In the genomic region with DNA sequence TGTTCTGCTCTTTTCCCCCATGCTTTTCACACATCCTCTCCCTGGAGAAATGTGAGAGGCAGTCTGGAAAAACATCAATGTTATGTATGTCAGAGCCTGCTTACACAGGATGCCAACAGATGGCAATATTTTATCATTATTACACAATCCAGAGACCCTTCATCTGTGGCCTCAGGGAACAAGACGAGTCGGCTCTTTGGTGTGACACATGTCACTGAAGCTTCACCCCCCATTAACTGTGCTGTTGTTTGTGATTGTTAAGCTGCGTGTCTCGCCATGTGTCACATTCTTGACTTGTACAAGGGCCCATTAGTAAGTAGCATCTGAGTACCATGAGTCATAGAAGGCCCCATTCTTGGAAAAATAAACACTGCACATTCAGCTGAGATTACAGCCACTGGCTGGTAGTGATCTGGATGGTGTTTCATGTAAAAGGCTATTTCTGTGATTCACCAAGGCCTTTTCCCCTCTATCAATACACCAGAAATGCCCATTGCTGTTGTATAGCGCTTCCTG, we compare ENCODE assay signal across 10 cellular contexts.
DNase-seq lines count a peak whose midpoint lies in the region; ATAC-seq and TF ChIP-seq lines count a peak whose summit lies in the region.
"Had no signal": no experiment of that assay in that cellular context is flagged by ENCODE, and none has a peak within 500 bp of the region (broad histone marks: within the 10 kb centered on the region; RNA-seq: fewer than 3 reads in every experiment).

No MANE protein-coding gene starts in this region.

- H3K79me2 ChIP-seq in hepatocyte, result no peaks in the 10 kb centered on the region

- H4K20me1 ChIP-seq in hepatocyte (ENCODE audit: insufficient read depth, poor library complexity, severe bottlenecking), result no peaks in the 10 kb centered on the region

- H3K36me3 ChIP-seq in hepatocyte (replicated peaks; ENCODE audit: insufficient read depth, low read depth), result no peaks in the 10 kb centered on the region

- peak; percentile 74 for DNase-seq in AG09319 (ENCODE audit: extremely low read depth, low read depth)
- peak; percentile 34 for DNase-seq in RKO (ENCODE audit: low spot score)
- DNase-seq in hepatocyte (ENCODE audit: low spot score), result peak; percentile 77
- no peak for DNase-seq in cerebellar nuclear complex (lab: John Stamatoyannopoulos, UW)
- no peak for DNase-seq in epidermal melanocyte (ENCODE audit: insufficient read length, low spot score)
- no peak for DNase-seq in NCI-H82 (lab: John Stamatoyannopoulos, UW)
- DNase-seq: naive B cell had no signal

- H3K9me2 ChIP-seq in hepatocyte (replicated peaks; ENCODE audit: insufficient read depth), result no peaks in the 10 kb centered on the region

- H3K9me3 ChIP-seq in hepatocyte (ENCODE audit: low read depth), result no peaks in the 10 kb centered on the region

- ATAC-seq in HG02884 (IDR thresholded peaks at IDR 0.05; ENCODE audit: unreplicated experiment), result no peak
- ATAC-seq: stimulated activated memory B cell treated with anti-CD40 and anti-IgM and Interleukin-4, amounts not matched to agents 10 μg/mL and 1 μg/mL and 100 μg/mL, for 72 hours had no signal

- H3K4me3 ChIP-seq in hepatocyte, result no peak overlapping the region

- peak overlapping the region; percentile 12 for H3K4me2 ChIP-seq in hepatocyte

- H3K4me1 ChIP-seq in hepatocyte (ENCODE audit: insufficient read depth), result peaks cover 13% of the 10 kb centered on the region

- H3K27me3 ChIP-seq in hepatocyte, result no peaks in the 10 kb centered on the region

- TF ChIP-seq EP300 in Ishikawa (IDR thresholded peaks at IDR 0.05; ENCODE audit: borderline replicate concordance), result no peak

- peak; percentile 14; the same call in 1 of the 2 replicates for TF ChIP-seq RAD21 in Ishikawa (IDR thresholded peaks at IDR 0.05; ENCODE audit: low read depth)

- H3K27ac ChIP-seq in hepatocyte, result peak overlapping the region; percentile 73

- TF ChIP-seq CTCF in AG09319 (IDR thresholded peaks at IDR 0.05; ENCODE audit: low read depth, low read length), result peak; percentile 27; the same call in 1 of the 2 replicates
- peak; percentile 9 for TF ChIP-seq CTCF in hepatocyte (IDR thresholded peaks at IDR 0.05; ENCODE audit: poor library complexity)

- WGBS in hepatocyte (ENCODE audit: low lambda C conversion rate, missing lambda C conversion rate), result 34% methylated on average over 5 of the region's 5 CpGs

- no peak overlapping the region for H2AFZ ChIP-seq in hepatocyte

TF ChIP-seq in Ishikawa, 13 proteins besides CTCF, POLR2A, EP300 and RAD21:
- 0 out of 2 replicates have a peak, but pooled peaks have one; percentile 47 for TF ChIP-seq CEBPB (IDR thresholded peaks at IDR 0.05)
- TF ChIP-seq, protein P1, sequence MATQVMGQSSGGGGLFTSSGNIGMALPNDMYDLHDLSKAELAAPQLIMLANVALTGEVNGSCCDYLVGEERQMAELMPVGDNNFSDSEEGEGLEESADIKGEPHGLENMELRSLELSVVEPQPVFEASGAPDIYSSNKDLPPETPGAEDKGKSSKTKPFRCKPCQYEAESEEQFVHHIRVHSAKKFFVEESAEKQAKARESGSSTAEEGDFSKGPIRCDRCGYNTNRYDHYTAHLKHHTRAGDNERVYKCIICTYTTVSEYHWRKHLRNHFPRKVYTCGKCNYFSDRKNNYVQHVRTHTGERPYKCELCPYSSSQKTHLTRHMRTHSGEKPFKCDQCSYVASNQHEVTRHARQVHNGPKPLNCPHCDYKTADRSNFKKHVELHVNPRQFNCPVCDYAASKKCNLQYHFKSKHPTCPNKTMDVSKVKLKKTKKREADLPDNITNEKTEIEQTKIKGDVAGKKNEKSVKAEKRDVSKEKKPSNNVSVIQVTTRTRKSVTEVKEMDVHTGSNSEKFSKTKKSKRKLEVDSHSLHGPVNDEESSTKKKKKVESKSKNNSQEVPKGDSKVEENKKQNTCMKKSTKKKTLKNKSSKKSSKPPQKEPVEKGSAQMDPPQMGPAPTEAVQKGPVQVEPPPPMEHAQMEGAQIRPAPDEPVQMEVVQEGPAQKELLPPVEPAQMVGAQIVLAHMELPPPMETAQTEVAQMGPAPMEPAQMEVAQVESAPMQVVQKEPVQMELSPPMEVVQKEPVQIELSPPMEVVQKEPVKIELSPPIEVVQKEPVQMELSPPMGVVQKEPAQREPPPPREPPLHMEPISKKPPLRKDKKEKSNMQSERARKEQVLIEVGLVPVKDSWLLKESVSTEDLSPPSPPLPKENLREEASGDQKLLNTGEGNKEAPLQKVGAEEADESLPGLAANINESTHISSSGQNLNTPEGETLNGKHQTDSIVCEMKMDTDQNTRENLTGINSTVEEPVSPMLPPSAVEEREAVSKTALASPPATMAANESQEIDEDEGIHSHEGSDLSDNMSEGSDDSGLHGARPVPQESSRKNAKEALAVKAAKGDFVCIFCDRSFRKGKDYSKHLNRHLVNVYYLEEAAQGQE (IDR thresholded peaks at IDR 0.05; ENCODE audit: low read depth), result no peak
- TF ChIP-seq FOXM1 (IDR thresholded peaks at IDR 0.05; ENCODE audit: borderline replicate concordance, low read depth), result no peak
- TF ChIP-seq, protein P2, sequence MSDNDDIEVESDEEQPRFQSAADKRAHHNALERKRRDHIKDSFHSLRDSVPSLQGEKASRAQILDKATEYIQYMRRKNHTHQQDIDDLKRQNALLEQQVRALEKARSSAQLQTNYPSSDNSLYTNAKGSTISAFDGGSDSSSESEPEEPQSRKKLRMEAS (IDR thresholded peaks at IDR 0.05), result no peak
- TF ChIP-seq YY1 (IDR thresholded peaks at IDR 0.05; ENCODE audit: low read depth), result no peak
- TF ChIP-seq CREB1 (IDR thresholded peaks at IDR 0.05; ENCODE audit: low read depth), result no peak
- TF ChIP-seq TEAD4 (IDR thresholded peaks at IDR 0.05), result peak; percentile 38
- peak; percentile 20; the same call in 1 of the 2 replicates for TF ChIP-seq TCF12 (IDR thresholded peaks at IDR 0.05; ENCODE audit: low read depth)

Comparison
In these comparisons a context has a peak if more than half of its experiments do, and no peak if none do; other contexts are left out.
1. DNase-seq: peak in AG09319 (single experiment), RKO (single experiment) and hepatocyte (single experiment); none in cerebellar nuclear complex (0 of 2), epidermal melanocyte (single experiment) and NCI-H82 (single experiment).